ENCODE assay signal across 8 cellular contexts in genomic region chr3:141486416-141486734, GRCh38. TPM values are rescaled to one million over a fixed set of nuclear protein-coding genes. Genes with fewer than 3 reads are reported as not detected.
A peak's percentile ranks its signal among the peaks of the same experiment; 100 is the strongest.
DNase-seq lines count a peak whose midpoint lies in the region; ATAC-seq and TF ChIP-seq lines count a peak whose summit lies in the region.

No MANE protein-coding gene starts in this region.

- no peaks in the 10 kb centered on the region for H3K9me3 ChIP-seq in MG63

- no peaks in the 10 kb centered on the region for H3K27me3 ChIP-seq in MG63

- DNase-seq in CD14-positive monocyte (ENCODE audit: low spot score) = no peak
- no peak for DNase-seq in MG63
- DNase-seq in dedifferentiated amniotic fluid mesenchymal stem cell (ENCODE audit: extremely low spot score) = peak; percentile 38
- DNase-seq in naive thymus-derived CD8-positive, alpha-beta T cell = no peak
- DNase-seq in NK-92 (lab: John Stamatoyannopoulos, UW; ENCODE audit: unreplicated experiment) = no peak

- peaks cover 12 to 24% of the 10 kb centered on the region in 2 donors for H3K36me3 Mint-ChIP-seq in CD14-positive monocyte
- peaks cover 4 to 17% (median 7%) of the 10 kb centered on the region in 3 donors for H3K36me3 Mint-ChIP-seq in naive thymus-derived CD8-positive, alpha-beta T cell

- peaks cover 0 to 2% (median 0%) of the 10 kb centered on the region in 3 donors for H3K27me3 Mint-ChIP-seq in CD14-positive monocyte (ENCODE audit: low read depth in 3 of 3)
- H3K27me3 Mint-ChIP-seq in naive thymus-derived CD8-positive, alpha-beta T cell = no peaks in the 10 kb centered on the region

- TF ChIP-seq CTCF in CD14-positive monocyte (IDR thresholded peaks at IDR 0.05) = no peak

- H3K4me1 Mint-ChIP-seq in CD14-positive monocyte = peaks cover 71% of the 10 kb centered on the region
- peaks cover 34 to 68% (median 64%) of the 10 kb centered on the region in 4 donors for H3K4me1 Mint-ChIP-seq in naive thymus-derived CD8-positive, alpha-beta T cell

- peak overlapping the region; percentile 91 to 98 (median 97) for H3K27ac Mint-ChIP-seq in CD14-positive monocyte
- H3K27ac Mint-ChIP-seq in naive thymus-derived CD8-positive, alpha-beta T cell = peak overlapping the region; percentile 44 to 97 (median 94)

- intact Hi-C loops in CD14-positive monocyte (cut with micrococcal nuclease) = loop anchor here in 1 of 2 donors (10.0 kb wide), 1 partner anchor 248 kb away; the partner anchor contains the start of gene RNF7

- peak overlapping the region; percentile 79 to 87 for H3K4me3 Mint-ChIP-seq in CD14-positive monocyte
- H3K4me3 Mint-ChIP-seq in naive thymus-derived CD8-positive, alpha-beta T cell = peak overlapping the region; percentile 74 to 92 (median 90)

- ATAC-seq in naive thymus-derived CD8-positive, alpha-beta T cell = no peak
- ATAC-seq in GM18498 (IDR thresholded peaks at IDR 0.05; ENCODE audit: unreplicated experiment) (no peak), HG03108 (IDR thresholded peaks at IDR 0.05; ENCODE audit: unreplicated experiment) (no peak), GM21367 (IDR thresholded peaks at IDR 0.05; ENCODE audit: unreplicated experiment) (no peak)

- no peaks in the 10 kb centered on the region; the same call in 1 of the 2 replicates for H3K36me3 ChIP-seq in MG63

- POLR2A ChIA-PET in naive thymus-derived CD8-positive, alpha-beta T cell (lab: Charles Lee) = interaction anchor here (1.1 to 4.4 kb wide), 13 partner anchors 9 to 179 kb away, joined by 3 to 113 read pairs (median 13); no protein-coding TSS in a partner anchor

- H3K9me3 Mint-ChIP-seq in CD14-positive monocyte = peaks cover 0 to 3% (median 0%) of the 10 kb centered on the region in 7 donors
- no peaks in the 10 kb centered on the region for H3K9me3 Mint-ChIP-seq in naive thymus-derived CD8-positive, alpha-beta T cell

- peak overlapping the region; percentile 79 for H3K4me3 ChIP-seq in MG63

RNA-seq across cellular contexts. Expression of gene RASA2, which starts 0.5 kb away (rescaled TPM):
- polyA plus RNA-seq in CD14-positive monocyte = 10 to 100 TPM in 1 of 2 donors, 1 to 10 TPM in 1; 8.8 to 13.5 TPM
- 7.2 and 10.0 TPM in 2 replicates for total RNA-seq in MG63 (2014; rRNA removed; shearing (Covaris generic); ENCODE audit: low replicate concordance)
- total RNA-seq in naive thymus-derived CD8-positive, alpha-beta T cell = 100 to 1,000 TPM; 112 to 124 TPM
- 10 to 100 TPM; 55.0 to 66.8 (median 57.9) TPM for polyA plus RNA-seq in naive thymus-derived CD8-positive, alpha-beta T cell

Comparison
In these comparisons a context has a peak if more than half of its experiments do, and no peak if none do; other contexts are left out.
1. RNA of gene RASA2, which starts 0.5 kb away (total RNA-seq): 112 to 124 TPM in naive thymus-derived CD8-positive, alpha-beta T cell; 7.2 to 10.0 TPM in MG63; every median in the first group is over 10 times any median in the second.